8 cellular contexts compared by ENCODE assay signal in genomic region chr19:10288662-10289166, GRCh38. TPM values are rescaled to one million over a fixed set of nuclear protein-coding genes. Genes with fewer than 3 reads are reported as not detected.
DNase-seq lines count a peak whose midpoint lies in the region; ATAC-seq and TF ChIP-seq lines count a peak whose summit lies in the region.

No MANE protein-coding gene starts in this region.

- peak overlapping the region; percentile 69 for H3K27ac Mint-ChIP-seq in T-helper 2 cell treated with Interferon-gamma antibody and Interleukin-4, amounts not matched to agents 5 μg/mL and 100 μg/mL, for 36 hours

- no peak for ATAC-seq in GM18498 (IDR thresholded peaks at IDR 0.05; ENCODE audit: unreplicated experiment)

- DNase-seq in ELR (ENCODE audit: low read depth) (peak; percentile 87), epidermal melanocyte (ENCODE audit: insufficient read length, low spot score) (peak; percentile 62), posterior vena cava (ENCODE audit: low spot score) (peak; percentile 76), SJCRH30 (no peak), ovary (no peak)
- DNase-seq in Jurkat, Clone E6-1 (ENCODE audit: low read depth, low spot score) = peak; percentile 78
- peak; percentile 49 for DNase-seq in T-helper 2 cell treated with Interferon-gamma antibody and Interleukin-4, amounts not matched to agents 5 μg/mL and 100 μg/mL, for 36 hours (ENCODE audit: low spot score)

- no peaks in the 10 kb centered on the region for H3K27me3 ChIP-seq in SJCRH30
- peaks cover 6% of the 10 kb centered on the region for H3K27me3 ChIP-seq in ovary

- peak overlapping the region; percentile 57 for H3K4me3 ChIP-seq in Jurkat, Clone E6-1 (ENCODE audit: low read length)
- H3K4me3 ChIP-seq in SJCRH30 = no peak overlapping the region
- no peak overlapping the region for H3K4me3 ChIP-seq in ovary

- TF ChIP-seq EP300 in ovary (IDR thresholded peaks at IDR 0.05) = no peak

- intact Hi-C loops in posterior vena cava (cut with DNase I) (no loop called here), ovary (cut with DNase I) (no loop called here)

- 4 to 11% (median 6%) methylated on average over 23 of the region's 23 CpGs for WGBS in ovary, 3 donors

- H3K9me3 Mint-ChIP-seq in T-helper 2 cell treated with Interferon-gamma antibody and Interleukin-4, amounts not matched to agents 5 μg/mL and 100 μg/mL, for 36 hours = no peaks in the 10 kb centered on the region

- H3K27ac ChIP-seq in SJCRH30 (no peak overlapping the region), ovary (no peak overlapping the region)

- H3K36me3 Mint-ChIP-seq in T-helper 2 cell treated with Interferon-gamma antibody and Interleukin-4, amounts not matched to agents 5 μg/mL and 100 μg/mL, for 36 hours (ENCODE audit: low read depth) = peaks cover 17% of the 10 kb centered on the region

- TF ChIP-seq POLR2A in ovary (IDR thresholded peaks at IDR 0.05) = no peak

- H3K36me3 ChIP-seq in SJCRH30 (no peaks in the 10 kb centered on the region), ovary (no peaks in the 10 kb centered on the region)

- no peak for TF ChIP-seq CTCF in ovary (IDR thresholded peaks at IDR 0.05)

- H3K4me1 ChIP-seq in SJCRH30 = peaks cover 3% of the 10 kb centered on the region; the same call in 1 of the 2 replicates
- H3K4me1 ChIP-seq in ovary (ENCODE audit: insufficient read depth) = peaks cover 16% of the 10 kb centered on the region

- H3K9me3 ChIP-seq in SJCRH30 (replicated peaks) (no peaks in the 10 kb centered on the region; the same call in 1 of the 2 replicates), ovary (no peaks in the 10 kb centered on the region)

- H3K27me3 Mint-ChIP-seq in T-helper 2 cell treated with Interferon-gamma antibody and Interleukin-4, amounts not matched to agents 5 μg/mL and 100 μg/mL, for 36 hours (ENCODE audit: low read depth) = peaks cover 48% of the 10 kb centered on the region

- peak overlapping the region; percentile 87 for H3K4me3 Mint-ChIP-seq in T-helper 2 cell treated with Interferon-gamma antibody and Interleukin-4, amounts not matched to agents 5 μg/mL and 100 μg/mL, for 36 hours

- peaks cover 58% of the 10 kb centered on the region for H3K4me1 Mint-ChIP-seq in T-helper 2 cell treated with Interferon-gamma antibody and Interleukin-4, amounts not matched to agents 5 μg/mL and 100 μg/mL, for 36 hours (ENCODE audit: low read depth)

RNA-seq across cellular contexts. Expression of gene ICAM5, which starts 1.0 kb away (rescaled TPM):
- 11.3 TPM for polyA plus RNA-seq in Jurkat, Clone E6-1 (2012; ENCODE audit: insufficient read depth, insufficient read length)
- total RNA-seq in posterior vena cava (under 1 TPM; 0.33 to 0.83 TPM), ovary (10 to 100 TPM in 3 of 7 donors, 1 to 10 TPM in 1, under 1 TPM in 3; 0.51 to 16.1 (median 2.5) TPM)
- total RNA-seq in SJCRH30 (2014; rRNA removed; shearing (Covaris generic)) = 0.22 and 0.28 TPM in 2 replicates
- polyA plus RNA-seq in ovary = under 1 TPM in 1 of 2 donors, not detected in 1; 0.11 TPM

RNA-seq across cellular contexts. Expression of gene ICAM4, which starts 2.0 kb away (rescaled TPM):
- 11.5 TPM for polyA plus RNA-seq in Jurkat, Clone E6-1 (2012; ENCODE audit: insufficient read depth, insufficient read length)
- total RNA-seq in posterior vena cava (under 1 TPM in 1 of 2 donors, not detected in 1; 0.57 TPM), ovary (1 to 10 TPM in 2 of 7 donors, under 1 TPM in 5; 0.26 to 3.3 (median 0.60) TPM)
- 1.7 and 2.8 TPM in 2 replicates for total RNA-seq in SJCRH30 (2014; rRNA removed; shearing (Covaris generic))
- under 1 TPM; 0.17 to 0.29 TPM for polyA plus RNA-seq in ovary

RNA-seq across cellular contexts. Expression of gene ICAM1, which starts 17.8 kb away (rescaled TPM):
- polyA plus RNA-seq in Jurkat, Clone E6-1 (2012; ENCODE audit: insufficient read depth, insufficient read length) = 4.1 TPM
- total RNA-seq in posterior vena cava = 10 to 100 TPM; 21.0 to 21.9 TPM
- total RNA-seq in SJCRH30 (2014; rRNA removed; shearing (Covaris generic)) = 0.85 and 0.86 TPM in 2 replicates
- 100 to 1,000 TPM in 1 of 7 donors, 10 to 100 TPM in 6; 12.1 to 116 (median 18.7) TPM for total RNA-seq in ovary
- polyA plus RNA-seq in ovary = 10 to 100 TPM; 12.3 to 20.6 TPM

RNA-seq across cellular contexts. Expression of gene ZGLP1, which starts 20.9 kb away (rescaled TPM):
- polyA plus RNA-seq in Jurkat, Clone E6-1 (2012; ENCODE audit: insufficient read depth, insufficient read length) = 4.2 TPM
- 1 to 10 TPM; 1.1 to 1.2 TPM for total RNA-seq in posterior vena cava
- total RNA-seq in SJCRH30 (2014; rRNA removed; shearing (Covaris generic)) = 0.89 and 2.1 TPM in 2 replicates
- total RNA-seq in ovary = 1 to 10 TPM; 2.6 to 5.6 (median 3.0) TPM
- 1 to 10 TPM in 1 of 2 donors, under 1 TPM in 1; 0.27 to 4.5 TPM for polyA plus RNA-seq in ovary

RNA-seq across cellular contexts. Expression of gene FDX2, which starts 27.1 kb away (rescaled TPM):
- polyA plus RNA-seq in Jurkat, Clone E6-1 (2012; ENCODE audit: insufficient read depth, insufficient read length) = 20.5 TPM
- 10 to 100 TPM; 10.2 to 11.4 TPM for total RNA-seq in posterior vena cava
- total RNA-seq in SJCRH30 (2014; rRNA removed; shearing (Covaris generic)) = 11.5 and 17.5 TPM in 2 replicates
- total RNA-seq in ovary = 10 to 100 TPM; 11.1 to 23.6 (median 13.2) TPM
- 10 to 100 TPM in 1 of 2 donors, 1 to 10 TPM in 1; 2.5 to 16.8 TPM for polyA plus RNA-seq in ovary

Comparison
In these comparisons a context has a peak if more than half of its experiments do, and no peak if none do; other contexts are left out.
1. DNase-seq: peak in ELR (single experiment), Jurkat, Clone E6-1 (single experiment), T-helper 2 cell treated with Interferon-gamma antibody and Interleukin-4, amounts not matched to agents 5 μg/mL and 100 μg/mL, for 36 hours (single experiment), epidermal melanocyte (single experiment) and posterior vena cava (single experiment); none in SJCRH30 (0 of 2) and ovary (0 of 5).